Comparison of ENCODE assay signal across 31 cellular contexts in the genomic region with DNA sequence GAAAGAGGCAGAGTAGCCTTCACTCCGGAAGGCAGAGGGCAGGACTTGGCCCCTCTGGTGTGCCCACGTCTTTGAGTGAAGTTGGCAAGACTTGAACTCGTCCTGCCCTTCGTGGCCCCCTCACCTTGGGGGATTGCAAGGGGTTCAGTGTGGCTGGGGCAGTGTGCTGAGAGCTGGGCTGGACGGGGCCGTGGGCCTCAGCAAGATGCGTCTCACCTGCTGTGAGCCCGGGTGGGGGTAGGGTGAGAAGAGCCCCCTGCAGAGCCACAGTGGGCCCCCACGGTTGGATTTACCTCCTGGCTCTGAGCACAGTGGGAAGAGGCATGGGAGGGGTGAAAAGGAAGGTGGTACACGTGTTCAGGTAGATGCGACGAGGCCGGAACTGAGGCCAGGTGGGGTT.
"Had no signal": no experiment of that assay in that cellular context is flagged by ENCODE, and none has a peak within 500 bp of the region (broad histone marks: within the 10 kb centered on the region; RNA-seq: fewer than 3 reads in every experiment).

No MANE protein-coding gene starts in this region.

- H3K4me3 Mint-ChIP-seq: activated CD4-positive, alpha-beta T cell treated with anti-CD3 and anti-CD28 coated beads for 36 hours; activated CD4-positive, alpha-beta T cell treated with anti-CD3 and anti-CD28 coated beads, Interleukin-2, amount 10 ng/mL, durations not matched to agents 7 days and 5 days; activated CD8-positive, alpha-beta T cell treated with anti-CD3 and anti-CD28 coated beads, Interleukin-2, amount 10 ng/mL, durations not matched to agents 7 days and 5 days; activated naive CD4-positive, alpha-beta T cell treated with anti-CD3 and anti-CD28 coated beads, Interleukin-2, amount 50 U/mL, for 24 hours; activated naive CD8-positive, alpha-beta T cell treated with anti-CD3 and anti-CD28 coated beads, Interleukin-2, amount 10 ng/mL, durations not matched to agents 7 days and 5 days; activated T-cell treated with anti-CD3 and anti-CD28 coated beads, Interleukin-2, amount 50 U/mL, for 24 hours; T-helper 2 cell treated with Interferon-gamma antibody and Interleukin-4, amounts not matched to agents 5 μg/mL and 100 μg/mL, for 36 hours had no signal

- H3K36me3 Mint-ChIP-seq: activated naive CD4-positive, alpha-beta T cell treated with anti-CD3 and anti-CD28 coated beads, Interleukin-2, amount 50 U/mL, for 24 hours; activated naive CD8-positive, alpha-beta T cell treated with anti-CD3 and anti-CD28 coated beads, Interleukin-2, amount 10 ng/mL, durations not matched to agents 7 days and 5 days had no signal

- H3K4me1 Mint-ChIP-seq: activated CD4-positive, alpha-beta T cell treated with anti-CD3 and anti-CD28 coated beads for 36 hours; activated CD4-positive, alpha-beta T cell treated with anti-CD3 and anti-CD28 coated beads, Interleukin-2, amount 10 ng/mL, durations not matched to agents 7 days and 5 days; activated naive CD4-positive, alpha-beta T cell treated with anti-CD3 and anti-CD28 coated beads, Interleukin-2, amount 50 U/mL, for 24 hours; activated naive CD8-positive, alpha-beta T cell treated with anti-CD3 and anti-CD28 coated beads, Interleukin-2, amount 10 ng/mL, durations not matched to agents 7 days and 5 days had no signal

- FAIRE-seq: astrocyte, TTC549 had no signal

- ATAC-seq: activated CD4-positive, alpha-beta T cell treated with anti-CD3 and anti-CD28 coated beads for 36 hours; activated CD4-positive, CD25-positive, alpha-beta regulatory T cell treated with anti-CD3 and anti-CD28 coated beads, Interleukin-2, amount 50 U/mL, for 24 hours; activated CD8-positive, alpha-beta T cell treated with anti-CD3 and anti-CD28 coated beads, Interleukin-2, amount 10 ng/mL, durations not matched to agents 7 days and 5 days; body of pancreas; PC-3 had no signal

- H3K9me3 ChIP-seq: body of pancreas, breast epithelium, Peyer's patch, SJCRH30 had no signal

- H3K27ac Mint-ChIP-seq: activated CD4-positive, alpha-beta T cell treated with anti-CD3 and anti-CD28 coated beads for 36 hours; activated CD4-positive, alpha-beta T cell treated with anti-CD3 and anti-CD28 coated beads, Interleukin-2, amount 10 ng/mL, durations not matched to agents 7 days and 5 days; activated CD8-positive, alpha-beta T cell treated with anti-CD3 and anti-CD28 coated beads, Interleukin-2, amount 10 ng/mL, durations not matched to agents 7 days and 5 days; activated naive CD4-positive, alpha-beta T cell treated with anti-CD3 and anti-CD28 coated beads, Interleukin-2, amount 50 U/mL, for 24 hours; activated naive CD8-positive, alpha-beta T cell treated with anti-CD3 and anti-CD28 coated beads, Interleukin-2, amount 10 ng/mL, durations not matched to agents 7 days and 5 days; activated T-cell treated with anti-CD3 and anti-CD28 coated beads, Interleukin-2, amount 50 U/mL, for 24 hours; activated T-helper 2 cell treated with anti-CD3 and anti-CD28 coated beads, Interferon-gamma antibody, Interleukin-2, Interleukin-4, amounts not matched to agents 10 μg/mL and 5 μg/mL and 100 μg/mL, durations not matched to agents 14 hours and 24 hours and 36 hours; T-helper 2 cell treated with Interferon-gamma antibody and Interleukin-4, amounts not matched to agents 5 μg/mL and 100 μg/mL, for 36 hours had no signal

- H3K9me3 Mint-ChIP-seq: activated CD4-positive, alpha-beta T cell treated with anti-CD3 and anti-CD28 coated beads, Interleukin-2, amount 10 ng/mL, durations not matched to agents 7 days and 5 days; activated naive CD4-positive, alpha-beta T cell treated with anti-CD3 and anti-CD28 coated beads, Interleukin-2, amount 50 U/mL, for 24 hours; activated naive CD8-positive, alpha-beta T cell treated with anti-CD3 and anti-CD28 coated beads, Interleukin-2, amount 10 ng/mL, durations not matched to agents 7 days and 5 days; activated T-cell treated with anti-CD3 and anti-CD28 coated beads, Interleukin-2, amount 50 U/mL, for 24 hours; activated T-helper 2 cell treated with anti-CD3 and anti-CD28 coated beads, Interferon-gamma antibody, Interleukin-2, Interleukin-4, amounts not matched to agents 10 μg/mL and 5 μg/mL and 100 μg/mL, durations not matched to agents 14 hours and 24 hours and 36 hours; T-helper 2 cell treated with Interferon-gamma antibody and Interleukin-4, amounts not matched to agents 5 μg/mL and 100 μg/mL, for 36 hours had no signal

- H3K27ac ChIP-seq: body of pancreas, breast epithelium, Peyer's patch, SJCRH30, SK-N-MC had no signal

- H3K4me1 ChIP-seq: body of pancreas, breast epithelium, Peyer's patch had no signal

- H3K27me3 ChIP-seq: body of pancreas, breast epithelium, Peyer's patch, SJCRH30 had no signal

- H3K4me3 ChIP-seq: body of pancreas, breast epithelium, Peyer's patch, SJCRH30, SK-N-MC had no signal

- H3K36me3 ChIP-seq: breast epithelium, Peyer's patch, SJCRH30 had no signal

- DNase-seq: activated CD4-positive, alpha-beta T cell treated with anti-CD3 and anti-CD28 coated beads for 36 hours; activated CD4-positive, alpha-beta T cell treated with anti-CD3 and anti-CD28 coated beads, Interleukin-2, amount 10 ng/mL, durations not matched to agents 7 days and 5 days; activated CD4-positive, alpha-beta T cell treated with anti-CD3 and anti-CD28 coated beads, Interleukin-2, amount 50 U/mL, for 48 hours; activated CD8-positive, alpha-beta T cell treated with anti-CD3 and anti-CD28 coated beads, Interleukin-2, amount 10 ng/mL, durations not matched to agents 7 days and 5 days; activated gamma-delta T cell; activated naive CD4-positive, alpha-beta T cell treated with Interleukin-2 at 50 U/mL for 16 hours; activated naive CD8-positive, alpha-beta T cell treated with anti-CD3 and anti-CD28 coated beads, Interleukin-2, amount 10 ng/mL, durations not matched to agents 7 days and 5 days; activated T-cell treated with anti-CD3 and anti-CD28 coated beads, Interleukin-2, amount 50 U/mL, for 24 hours; amygdala; body of pancreas; Karpas-422; KBM-7; NCI-H1105; NCI-H1417 treated with DMSO at 0.1 percent for 48 hours; NCI-H1694; NCI-H2029; NCI-H345; NCI-H524 treated with DMSO at 0.1 percent for 48 hours; NK-92 treated with Interleukin-12 subunit alpha and Interleukin-12 subunit beta, amount 100 ng/mL, for 24 hours; PC-3; Peyer's patch; RPMI8226; SJCRH30 had no signal

- H3K27me3 Mint-ChIP-seq: activated CD4-positive, alpha-beta T cell treated with anti-CD3 and anti-CD28 coated beads, Interleukin-2, amount 10 ng/mL, durations not matched to agents 7 days and 5 days had no signal
